8 cellular contexts compared by ENCODE assay signal in the genomic region with DNA sequence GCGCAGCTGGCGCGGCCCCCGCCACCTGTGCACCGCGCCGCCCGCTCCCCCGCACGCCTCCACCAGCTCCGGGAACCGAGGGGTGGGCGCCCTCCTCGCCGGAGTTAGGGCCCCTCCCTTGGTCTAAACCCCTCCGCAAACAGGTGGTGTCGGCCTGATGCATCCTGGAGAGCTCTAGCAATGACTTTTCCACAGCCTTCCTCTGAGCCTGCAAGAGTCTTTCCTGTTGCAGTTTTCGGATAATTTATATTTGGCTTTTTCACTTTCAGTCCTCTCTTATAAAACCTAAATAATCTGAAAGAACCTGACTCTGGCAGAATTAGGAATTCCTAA. TPM values are rescaled to one million over a fixed set of nuclear protein-coding genes. Genes with fewer than 3 reads are reported as not detected.
DNase-seq lines count a peak whose midpoint lies in the region; ATAC-seq and TF ChIP-seq lines count a peak whose summit lies in the region.

No MANE protein-coding gene starts in this region.

- no peaks in the 10 kb centered on the region for H3K9me3 ChIP-seq in BLaER1
- no peaks in the 10 kb centered on the region for H3K9me3 ChIP-seq in IMR-90 (ENCODE audit: control insufficient read depth, insufficient read depth, low read length)

- TF ChIP-seq POLR2A in IMR-90 (IDR thresholded peaks at IDR 0.05; ENCODE audit: low read depth, low read length) = no peak

- H3K4me3 Mint-ChIP-seq in central memory CD8-positive, alpha-beta T cell = peak overlapping the region; percentile 77
- peak overlapping the region; percentile 50 for H3K4me3 Mint-ChIP-seq in natural killer cell treated with Interleukin-12 subunit alpha and Interleukin-12 subunit beta and Interleukin-15 and Interleukin-18, amount 100 ng/mL, for 72 hours

- DNase-seq in IMR-90 (no peak), HuH-7 (ENCODE audit: low spot score) (no peak), SHP77 (lab: John Stamatoyannopoulos, UW) (no peak)
- DNase-seq in central memory CD8-positive, alpha-beta T cell (ENCODE audit: low spot score in 2 of 2) = no peak
- no peak for DNase-seq in natural killer cell treated with Interleukin-12 subunit alpha and Interleukin-12 subunit beta and Interleukin-15 and Interleukin-18, amount 100 ng/mL, for 72 hours (ENCODE audit: low spot score)

- H3K79me1 ChIP-seq in IMR-90 (ENCODE audit: low read depth in 1 of 2, low read length in 2 of 2) = no peaks in the 10 kb centered on the region

- in situ Hi-C loops in IMR-90 (cut with MboI; ENCODE audit: low sequenced_read_pairs) = no loop called here

- peaks cover 5% of the 10 kb centered on the region for H3K4me1 Mint-ChIP-seq in central memory CD8-positive, alpha-beta T cell
- peaks cover 3 to 7% of the 10 kb centered on the region in 2 donors for H3K4me1 Mint-ChIP-seq in natural killer cell treated with Interleukin-12 subunit alpha and Interleukin-12 subunit beta and Interleukin-15 and Interleukin-18, amount 100 ng/mL, for 72 hours (ENCODE audit: low read depth in 2 of 2)

- H3K4me2 ChIP-seq in BLaER1 (peak overlapping the region; percentile 96), IMR-90 (ENCODE audit: low read depth, low read length) (peak overlapping the region; percentile 74; the same call in 1 of the 2 replicates)

- H3K27ac Mint-ChIP-seq in central memory CD8-positive, alpha-beta T cell (ENCODE audit: low read depth) = no peak overlapping the region
- H3K27ac Mint-ChIP-seq in natural killer cell treated with Interleukin-12 subunit alpha and Interleukin-12 subunit beta and Interleukin-15 and Interleukin-18, amount 100 ng/mL, for 72 hours = no peak overlapping the region

- intact Hi-C loops in IMR-90 (cut with micrococcal nuclease) = loop anchor here (2.0 to 10.0 kb wide), 2 partner anchors 152 to 210 kb away; partner anchors contain the start of gene B4GALT4

- H4K20me1 ChIP-seq in BLaER1 (no peaks in the 10 kb centered on the region), IMR-90 (ENCODE audit: insufficient read depth, low read length) (no peaks in the 10 kb centered on the region)

- no peak overlapping the region for H3K23ac ChIP-seq in IMR-90 (ENCODE audit: low read depth, low read length)

- dilution Hi-C loops in IMR-90 (cut with HindIII; ENCODE audit: low sequenced_read_pairs, unreplicated experiment) = no loop called here

- no peak for ATAC-seq in IMR-90 (ENCODE audit: low read depth)
- no peak for ATAC-seq in central memory CD8-positive, alpha-beta T cell (replicated peaks; ENCODE audit: extremely low read depth, poor library complexity, severe bottlenecking)
- no peak for ATAC-seq in natural killer cell treated with Interleukin-12 subunit alpha and Interleukin-12 subunit beta and Interleukin-15 and Interleukin-18, amount 100 ng/mL, for 72 hours
- ATAC-seq in HG02623 (IDR thresholded peaks at IDR 0.05; ENCODE audit: unreplicated experiment) = no peak
- no peak for ATAC-seq in GM21423 (IDR thresholded peaks at IDR 0.05; ENCODE audit: unreplicated experiment)

- no peak overlapping the region for H3K27ac ChIP-seq in BLaER1
- no peak overlapping the region for H3K27ac ChIP-seq in IMR-90 (ENCODE audit: insufficient read depth, low read length)

- no peaks in the 10 kb centered on the region for H3K36me3 Mint-ChIP-seq in central memory CD8-positive, alpha-beta T cell (ENCODE audit: insufficient read depth)
- H3K36me3 Mint-ChIP-seq in natural killer cell treated with Interleukin-12 subunit alpha and Interleukin-12 subunit beta and Interleukin-15 and Interleukin-18, amount 100 ng/mL, for 72 hours = peaks cover 5% of the 10 kb centered on the region

- no peak overlapping the region for H2BK20ac ChIP-seq in IMR-90 (ENCODE audit: low read depth, low read length)

- no peak for TF ChIP-seq RAD21 in IMR-90 (IDR thresholded peaks at IDR 0.05; ENCODE audit: low read length)

- no peak for TF ChIP-seq CTCF in IMR-90 (conservative IDR thresholded peaks at IDR 0.05; ENCODE audit: low read depth, low read length)

- no peak overlapping the region for H4K5ac ChIP-seq in IMR-90 (ENCODE audit: low read depth, low read length)

- peak overlapping the region; percentile 82 for H2AFZ ChIP-seq in IMR-90 (replicated peaks; ENCODE audit: low read length, poor library complexity)

- H2BK5ac ChIP-seq in IMR-90 (ENCODE audit: low read depth, low read length, poor library complexity, severe bottlenecking) = no peak overlapping the region

- no peak overlapping the region for H2BK120ac ChIP-seq in IMR-90 (ENCODE audit: low read depth, low read length)

- CTCF ChIA-PET in IMR-90 (lab: Yijun Ruan, JAX) = interaction anchor here (0.7 to 2.3 kb wide), 10 partner anchors 8 to 158 kb away, joined by 3 to 29 read pairs (median 4); no protein-coding TSS in a partner anchor

- H2BK15ac ChIP-seq in IMR-90 (ENCODE audit: low read depth, low read length) = no peak overlapping the region

- no peak overlapping the region for H4K91ac ChIP-seq in IMR-90 (ENCODE audit: insufficient read depth, low read depth, low read length)

- no peak overlapping the region for H3K56ac ChIP-seq in IMR-90 (ENCODE audit: extremely low read depth, insufficient read depth, low read length)

- H3K4ac ChIP-seq in IMR-90 (ENCODE audit: low read depth, low read length) = no peak overlapping the region

- POLR2A ChIA-PET in IMR-90 (lab: Charles Lee; ENCODE audit: unreplicated experiment) = no interaction called here

- H4K8ac ChIP-seq in IMR-90 (ENCODE audit: low read depth in 2 of 2, low read length in 2 of 2) = no peak overlapping the region

- no peak overlapping the region for H3K9ac ChIP-seq in BLaER1
- H3K9ac ChIP-seq in IMR-90 (ENCODE audit: low read depth, low read length) = no peak overlapping the region

- H2AK9ac ChIP-seq in IMR-90 (replicated peaks; ENCODE audit: low read depth, low read length, poor library complexity) = no peak overlapping the region

- peaks cover 32% of the 10 kb centered on the region for H3K27me3 ChIP-seq in BLaER1
- H3K27me3 ChIP-seq in IMR-90 (ENCODE audit: control insufficient read depth, insufficient read depth, low read length) = peaks cover 17% of the 10 kb centered on the region

- BruUV-seq in IMR-90 (replicated peaks; lab: Mats Ljungman, UMichigan) = no TSS peak

- no peak overlapping the region for H3K18ac ChIP-seq in IMR-90 (ENCODE audit: low read depth, low read length)

- 17% methylated on average over 1 of the region's 18 CpGs; no CpG with 5 or more reads in 1 of the 2 experiments for WGBS in IMR-90 (ENCODE audit: extremely low coverage in 2 of 2, insufficient read length in 1 of 2), 2 experiments

- H3K36me3 ChIP-seq in BLaER1 (no peaks in the 10 kb centered on the region), IMR-90 (ENCODE audit: control insufficient read depth, insufficient read depth, low read length) (no peaks in the 10 kb centered on the region)

- H3K4me3 ChIP-seq in BLaER1 (peak overlapping the region; percentile 70), IMR-90 (ENCODE audit: insufficient read depth, low read depth, low read length) (peak overlapping the region; percentile 65; the same call in 1 of the 2 replicates)

- peaks cover 73% of the 10 kb centered on the region for H3K27me3 Mint-ChIP-seq in central memory CD8-positive, alpha-beta T cell
- peaks cover 43 to 60% of the 10 kb centered on the region in 2 donors for H3K27me3 Mint-ChIP-seq in natural killer cell treated with Interleukin-12 subunit alpha and Interleukin-12 subunit beta and Interleukin-15 and Interleukin-18, amount 100 ng/mL, for 72 hours

- H2AK5ac ChIP-seq in IMR-90 (ENCODE audit: low read depth, low read length) = no peak overlapping the region

- H3K4me1 ChIP-seq in BLaER1 = peaks cover 9% of the 10 kb centered on the region; the same call in 1 of the 2 replicates
- H3K4me1 ChIP-seq in IMR-90 (ENCODE audit: control insufficient read depth, insufficient read depth, low read length) = no peaks in the 10 kb centered on the region

- no peaks in the 10 kb centered on the region for H3K9me1 ChIP-seq in IMR-90 (ENCODE audit: insufficient read depth, low read length)

- no peak overlapping the region for H3K14ac ChIP-seq in IMR-90 (replicated peaks; ENCODE audit: low read depth, low read length)

- H3K9me3 Mint-ChIP-seq in central memory CD8-positive, alpha-beta T cell = no peaks in the 10 kb centered on the region
- no peaks in the 10 kb centered on the region for H3K9me3 Mint-ChIP-seq in natural killer cell treated with Interleukin-12 subunit alpha and Interleukin-12 subunit beta and Interleukin-15 and Interleukin-18, amount 100 ng/mL, for 72 hours

TF ChIP-seq in IMR-90, 13 proteins besides CTCF, POLR2A, EP300 and RAD21:
- TF ChIP-seq NFE2L2 (IDR thresholded peaks at IDR 0.05; ENCODE audit: low read depth, low read length) = no peak
- TF ChIP-seq CHD1 (IDR thresholded peaks at IDR 0.05; ENCODE audit: low read depth, low read length) = no peak
- TF ChIP-seq MAFK (IDR thresholded peaks at IDR 0.05; ENCODE audit: low read depth, low read length) = no peak
- no peak for TF ChIP-seq BHLHE40 (IDR thresholded peaks at IDR 0.05; ENCODE audit: low read depth, low read length)
- no peak for TF ChIP-seq RFX5 (IDR thresholded peaks at IDR 0.05; ENCODE audit: low read depth, low read length)
- no peak for TF ChIP-seq SMC3 (IDR thresholded peaks at IDR 0.05; ENCODE audit: low read depth, low read length)
- TF ChIP-seq CEBPB (IDR thresholded peaks at IDR 0.05; ENCODE audit: low read depth, low read length) = no peak
- TF ChIP-seq, protein P1, sequence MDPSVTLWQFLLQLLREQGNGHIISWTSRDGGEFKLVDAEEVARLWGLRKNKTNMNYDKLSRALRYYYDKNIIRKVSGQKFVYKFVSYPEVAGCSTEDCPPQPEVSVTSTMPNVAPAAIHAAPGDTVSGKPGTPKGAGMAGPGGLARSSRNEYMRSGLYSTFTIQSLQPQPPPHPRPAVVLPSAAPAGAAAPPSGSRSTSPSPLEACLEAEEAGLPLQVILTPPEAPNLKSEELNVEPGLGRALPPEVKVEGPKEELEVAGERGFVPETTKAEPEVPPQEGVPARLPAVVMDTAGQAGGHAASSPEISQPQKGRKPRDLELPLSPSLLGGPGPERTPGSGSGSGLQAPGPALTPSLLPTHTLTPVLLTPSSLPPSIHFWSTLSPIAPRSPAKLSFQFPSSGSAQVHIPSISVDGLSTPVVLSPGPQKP (IDR thresholded peaks at IDR 0.05; ENCODE audit: borderline replicate concordance, low read depth, low read length) = no peak
- TF ChIP-seq MAZ (IDR thresholded peaks at IDR 0.05; ENCODE audit: borderline replicate concordance, low read depth, low read length) = no peak

RNA-seq across cellular contexts. Expression of gene IGSF11, which starts 0.3 kb away (rescaled TPM):
- total RNA-seq in IMR-90 (2012; rRNA removed) = 0.18 TPM in 1 of 2 replicates, not detected in the other
- 0.06 TPM in 1 of 2 replicates, not detected in the other for polyA plus RNA-seq in IMR-90 (2012; rRNA removed)
- not detected in 2 replicates for polyA plus RNA-seq in IMR-90 (2012; cell fraction: cytosol; rRNA removed)
- polyA plus RNA-seq in IMR-90 (2012; cell fraction: nucleus; rRNA removed; ENCODE audit: low replicate concordance) = 0.07 and 0.32 TPM in 2 replicates
- total RNA-seq in natural killer cell treated with Interleukin-12 subunit alpha and Interleukin-12 subunit beta and Interleukin-15 and Interleukin-18, amount 100 ng/mL, for 72 hours = under 1 TPM; 0.17 to 0.33 TPM
